Comparison of ENCODE assay signal across 18 cellular contexts in the genomic region with DNA sequence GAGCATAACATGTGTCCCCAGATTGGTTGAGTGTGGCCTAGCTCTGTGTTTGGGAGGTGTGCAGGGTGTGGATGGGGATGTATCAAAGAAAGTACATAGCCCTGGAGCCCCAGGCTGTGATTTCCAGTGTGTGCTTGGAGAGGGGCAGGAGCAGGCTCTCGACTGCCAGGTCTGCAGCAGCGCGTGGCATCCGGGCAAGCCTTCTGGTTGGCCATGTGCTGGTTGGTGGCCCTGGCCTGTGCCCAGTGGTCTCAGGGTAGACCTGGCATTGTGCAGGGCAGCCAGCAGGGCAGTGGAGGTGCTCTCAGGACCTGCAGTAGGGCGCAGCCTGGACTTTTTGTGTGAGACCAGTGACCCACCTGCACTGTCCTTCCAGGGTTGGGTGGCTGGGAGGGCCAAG.
"Had no signal": no experiment of that assay in that cellular context is flagged by ENCODE, and none has a peak within 500 bp of the region (broad histone marks: within the 10 kb centered on the region; RNA-seq: fewer than 3 reads in every experiment).

No MANE protein-coding gene starts in this region.

- H3K4me3 Mint-ChIP-seq: immature natural killer cell, memory B cell had no signal

- H3K27me3 Mint-ChIP-seq: memory B cell had no signal

- H3K4me1 Mint-ChIP-seq: immature natural killer cell, memory B cell had no signal

- H3K9me3 Mint-ChIP-seq: memory B cell had no signal

- H3K36me3 Mint-ChIP-seq: immature natural killer cell, memory B cell had no signal

- ATAC-seq: foreskin keratinocyte, gastroesophageal sphincter, heart left ventricle, left colon, left lobe of liver had no signal

- DNase-seq: dermis blood vessel endothelial cell; effector CD4-positive, alpha-beta T cell; effector memory CD4-positive, alpha-beta T cell; foreskin keratinocyte; heart left ventricle; hypothalamus; immature natural killer cell; islet precursor cell; kidney; kidney glomerular epithelial cell; left colon; left ventricle myocardium inferior; mammary epithelial cell; mesendoderm; midbrain had no signal

- H3K27ac Mint-ChIP-seq: immature natural killer cell, memory B cell had no signal
